Comparison of ENCODE assay signal across 31 cellular contexts in genomic region chr18:57863706-57864105, GRCh38.
DNase-seq lines count a peak whose midpoint lies in the region; ATAC-seq, FAIRE-seq and TF ChIP-seq lines count a peak whose summit lies in the region.
"Had no signal": no experiment of that assay in that cellular context is flagged by ENCODE, and none has a peak within 500 bp of the region (broad histone marks: within the 10 kb centered on the region; RNA-seq: fewer than 3 reads in every experiment).

No MANE protein-coding gene starts in this region.

- H3K9me3 ChIP-seq in small intestine (ENCODE audit: control insufficient read depth, low read depth), result no peaks in the 10 kb centered on the region
- H3K9me3 ChIP-seq: breast epithelium, SJSA1, thoracic aorta had no signal

- H3K4me1 Mint-ChIP-seq in activated naive CD8-positive, alpha-beta T cell treated with anti-CD3 and anti-CD28 coated beads, Interleukin-2, amount 50 U/mL, for 24 hours, result peaks cover 3% of the 10 kb centered on the region
- H3K4me1 Mint-ChIP-seq in activated naive CD8-positive, alpha-beta T cell treated with anti-CD3 and anti-CD28 coated beads for 36 hours, result no peaks in the 10 kb centered on the region
- H3K4me1 Mint-ChIP-seq: activated CD4-positive, alpha-beta T cell treated with anti-CD3 and anti-CD28 coated beads, Interleukin-2, amount 10 ng/mL, durations not matched to agents 24 days and 14 days; B cell; CD4-positive, alpha-beta memory T cell; immature natural killer cell; neural crest cell had no signal

- no peak overlapping the region for H3K27ac ChIP-seq in small intestine (ENCODE audit: low read depth in 1 of 2, low read length in 1 of 2)
- H3K27ac ChIP-seq: breast epithelium, SJSA1, skin epidermis, thoracic aorta, WERI-Rb-1 had no signal

- TF ChIP-seq CTCF in epithelial cell of esophagus (IDR thresholded peaks at IDR 0.05; ENCODE audit: insufficient read depth, low read depth, low read length, missing control alignments), result no peak

- FAIRE-seq in RCC 7860 (lab: Jason Lieb, UNC), result no peak
- no peak for FAIRE-seq in small intestine (lab: Jason Lieb, UNC)

- H3K4me3 ChIP-seq in epithelial cell of esophagus (ENCODE audit: low read length) (no peak overlapping the region), small intestine (ENCODE audit: low read depth in 1 of 2, low read length in 2 of 2) (no peak overlapping the region)
- H3K4me3 ChIP-seq: breast epithelium, SJSA1, skin epidermis, thoracic aorta had no signal

- no peaks in the 10 kb centered on the region for H3K4me1 ChIP-seq in small intestine (ENCODE audit: control insufficient read depth in 2 of 2, insufficient read depth in 1 of 2, low read depth in 1 of 2, low read length in 1 of 2)
- H3K4me1 ChIP-seq: breast epithelium, SJSA1 had no signal

- no peaks in the 10 kb centered on the region for H3K36me3 ChIP-seq in small intestine (ENCODE audit: control insufficient read depth in 2 of 2, insufficient read depth in 2 of 2, low read length in 2 of 2)
- H3K36me3 ChIP-seq: breast epithelium, SJSA1, thoracic aorta, WERI-Rb-1 had no signal

- H3K36me3 Mint-ChIP-seq in activated naive CD8-positive, alpha-beta T cell treated with anti-CD3 and anti-CD28 coated beads, Interleukin-2, amount 50 U/mL, for 24 hours (ENCODE audit: low read depth), result no peaks in the 10 kb centered on the region
- H3K36me3 Mint-ChIP-seq in activated naive CD8-positive, alpha-beta T cell treated with anti-CD3 and anti-CD28 coated beads for 36 hours, result no peaks in the 10 kb centered on the region
- H3K36me3 Mint-ChIP-seq: CD4-positive, alpha-beta memory T cell had no signal

- H3K9me3 Mint-ChIP-seq in activated naive CD8-positive, alpha-beta T cell treated with anti-CD3 and anti-CD28 coated beads, Interleukin-2, amount 50 U/mL, for 24 hours, result no peaks in the 10 kb centered on the region
- no peaks in the 10 kb centered on the region for H3K9me3 Mint-ChIP-seq in activated naive CD8-positive, alpha-beta T cell treated with anti-CD3 and anti-CD28 coated beads for 36 hours
- H3K9me3 Mint-ChIP-seq: activated CD4-positive, alpha-beta T cell treated with anti-CD3 and anti-CD28 coated beads, Interleukin-2, amount 10 ng/mL, durations not matched to agents 24 days and 14 days; immature natural killer cell; neural crest cell had no signal

- ATAC-seq in activated naive CD8-positive, alpha-beta T cell treated with anti-CD3 and anti-CD28 coated beads, Interleukin-2, amount 50 U/mL, for 24 hours, result peak; percentile 72
- ATAC-seq in HG03108 (IDR thresholded peaks at IDR 0.05; ENCODE audit: unreplicated experiment), result no peak
- ATAC-seq: left lobe of liver had no signal

- no peak for DNase-seq in activated naive CD8-positive, alpha-beta T cell treated with anti-CD3 and anti-CD28 coated beads, Interleukin-2, amount 50 U/mL, for 24 hours
- DNase-seq in activated naive CD8-positive, alpha-beta T cell treated with anti-CD3 and anti-CD28 coated beads for 36 hours, result no peak
- peak; percentile 50 for DNase-seq in RCC 7860 (ENCODE audit: low spot score)
- peak; percentile 51 for DNase-seq in epithelial cell of esophagus (ENCODE audit: low read depth)
- no peak for DNase-seq in small intestine
- no peak for DNase-seq in superior temporal gyrus (ENCODE audit: extremely low spot score)
- DNase-seq: ACHN; activated CD4-positive, alpha-beta T cell treated with anti-CD3 and anti-CD28 coated beads, Interleukin-2, amount 10 ng/mL, durations not matched to agents 24 days and 14 days; activated naive CD4-positive, alpha-beta T cell treated with Interleukin-2 at 50 U/mL for 16 hours; activated T-cell treated with anti-CD3 and anti-CD28 coated beads, Interleukin-2, amount 50 U/mL, for 48 hours; amygdala; CD4-positive, alpha-beta memory T cell; hypothalamus; immature natural killer cell; mesendoderm; NCI-H1092; NCI-H1694 treated with DMSO at 0.1 percent for 48 hours; NCI-H446; NCI-H774; RPMI8226; stimulated activated naive CD4-positive, alpha-beta T cell; T1000; WERI-Rb-1 had no signal

- peaks cover 4% of the 10 kb centered on the region for H3K27me3 Mint-ChIP-seq in activated naive CD8-positive, alpha-beta T cell treated with anti-CD3 and anti-CD28 coated beads, Interleukin-2, amount 50 U/mL, for 24 hours
- H3K27me3 Mint-ChIP-seq in activated naive CD8-positive, alpha-beta T cell treated with anti-CD3 and anti-CD28 coated beads for 36 hours, result peaks cover 11% of the 10 kb centered on the region

- no peak overlapping the region for H3K4me3 Mint-ChIP-seq in activated naive CD8-positive, alpha-beta T cell treated with anti-CD3 and anti-CD28 coated beads, Interleukin-2, amount 50 U/mL, for 24 hours
- H3K4me3 Mint-ChIP-seq in activated naive CD8-positive, alpha-beta T cell treated with anti-CD3 and anti-CD28 coated beads for 36 hours, result no peak overlapping the region
- H3K4me3 Mint-ChIP-seq: activated CD4-positive, alpha-beta T cell treated with anti-CD3 and anti-CD28 coated beads, Interleukin-2, amount 10 ng/mL, durations not matched to agents 24 days and 14 days; B cell; CD4-positive, alpha-beta memory T cell; immature natural killer cell; neural crest cell had no signal

- no peaks in the 10 kb centered on the region for H3K27me3 ChIP-seq in small intestine (ENCODE audit: control insufficient read depth in 2 of 2, insufficient read depth in 2 of 2, low read length in 2 of 2)
- H3K27me3 ChIP-seq: breast epithelium, SJSA1 had no signal

- H3K27ac Mint-ChIP-seq in activated naive CD8-positive, alpha-beta T cell treated with anti-CD3 and anti-CD28 coated beads, Interleukin-2, amount 50 U/mL, for 24 hours, result no peak overlapping the region
- no peak overlapping the region for H3K27ac Mint-ChIP-seq in activated naive CD8-positive, alpha-beta T cell treated with anti-CD3 and anti-CD28 coated beads for 36 hours
- H3K27ac Mint-ChIP-seq: activated CD4-positive, alpha-beta T cell treated with anti-CD3 and anti-CD28 coated beads, Interleukin-2, amount 10 ng/mL, durations not matched to agents 24 days and 14 days; B cell; immature natural killer cell had no signal

- 74 to 87% (median 74%) methylated on average over 2 of the region's 2 CpGs for WGBS in small intestine, 3 donors

Comparison
In these comparisons a context has a peak if more than half of its experiments do, and no peak if none do; other contexts are left out.
1. DNase-seq: peak in RCC 7860 (single experiment) and epithelial cell of esophagus (single experiment); none in activated naive CD8-positive, alpha-beta T cell treated with anti-CD3 and anti-CD28 coated beads, Interleukin-2, amount 50 U/mL, for 24 hours (single experiment), activated naive CD8-positive, alpha-beta T cell treated with anti-CD3 and anti-CD28 coated beads for 36 hours (single experiment), small intestine (single experiment) and superior temporal gyrus (single experiment).